ENCODE assay signal across 15 cellular contexts in genomic region chr4:142360657-142361056, GRCh38.
"Had no signal": no experiment of that assay in that cellular context is flagged by ENCODE, and none has a peak within 500 bp of the region (broad histone marks: within the 10 kb centered on the region; RNA-seq: fewer than 3 reads in every experiment).

No MANE protein-coding gene starts in this region.

- H3K4me3 Mint-ChIP-seq: activated CD4-positive, alpha-beta T cell treated with anti-CD3 and anti-CD28 coated beads, Interleukin-2, amount 10 ng/mL, durations not matched to agents 7 days and 5 days; immature natural killer cell; neural progenitor cell had no signal

- H3K27ac ChIP-seq: neural progenitor cell, SJSA1, stomach, vagina had no signal

- DNase-seq: activated CD4-positive, alpha-beta T cell treated with anti-CD3 and anti-CD28 coated beads, Interleukin-2, amount 10 ng/mL, durations not matched to agents 7 days and 5 days; activated gamma-delta T cell treated with Interleukin-2 at 50 U/mL for 16 hours; dermis blood vessel endothelial cell; immature natural killer cell; kidney glomerular epithelial cell; left ventricle myocardium superior; stimulated activated CD4-positive, alpha-beta T cell treated with anti-CD3 and anti-CD28 coated beads, Interleukin-2, amount 100 ng/mL, for 24 hours; stomach; trophoblast cell had no signal

- H3K36me3 Mint-ChIP-seq: neural progenitor cell had no signal

- FAIRE-seq: bronchial epithelial cell, TTC549 had no signal

- H3K4me1 ChIP-seq: SJSA1 had no signal

- H3K9me3 Mint-ChIP-seq: neural progenitor cell had no signal

- ATAC-seq: left ventricle myocardium superior had no signal

- H3K36me3 ChIP-seq: neural progenitor cell, SJSA1, stomach, vagina had no signal

- H3K4me3 ChIP-seq: neural progenitor cell, SJSA1, stomach, vagina had no signal

- H3K27me3 Mint-ChIP-seq: activated CD4-positive, alpha-beta T cell treated with anti-CD3 and anti-CD28 coated beads, Interleukin-2, amount 10 ng/mL, durations not matched to agents 7 days and 5 days; progenitor cell of endocrine pancreas had no signal

- H3K27ac Mint-ChIP-seq: activated CD4-positive, alpha-beta T cell treated with anti-CD3 and anti-CD28 coated beads, Interleukin-2, amount 10 ng/mL, durations not matched to agents 7 days and 5 days; immature natural killer cell; neural progenitor cell; progenitor cell of endocrine pancreas had no signal

- H3K27me3 ChIP-seq: neural progenitor cell, SJSA1, stomach, vagina had no signal

- H3K9me3 ChIP-seq: SJSA1, stomach, vagina had no signal
